Comparison of ENCODE assay signal across 1 cellular context in the genomic region with DNA sequence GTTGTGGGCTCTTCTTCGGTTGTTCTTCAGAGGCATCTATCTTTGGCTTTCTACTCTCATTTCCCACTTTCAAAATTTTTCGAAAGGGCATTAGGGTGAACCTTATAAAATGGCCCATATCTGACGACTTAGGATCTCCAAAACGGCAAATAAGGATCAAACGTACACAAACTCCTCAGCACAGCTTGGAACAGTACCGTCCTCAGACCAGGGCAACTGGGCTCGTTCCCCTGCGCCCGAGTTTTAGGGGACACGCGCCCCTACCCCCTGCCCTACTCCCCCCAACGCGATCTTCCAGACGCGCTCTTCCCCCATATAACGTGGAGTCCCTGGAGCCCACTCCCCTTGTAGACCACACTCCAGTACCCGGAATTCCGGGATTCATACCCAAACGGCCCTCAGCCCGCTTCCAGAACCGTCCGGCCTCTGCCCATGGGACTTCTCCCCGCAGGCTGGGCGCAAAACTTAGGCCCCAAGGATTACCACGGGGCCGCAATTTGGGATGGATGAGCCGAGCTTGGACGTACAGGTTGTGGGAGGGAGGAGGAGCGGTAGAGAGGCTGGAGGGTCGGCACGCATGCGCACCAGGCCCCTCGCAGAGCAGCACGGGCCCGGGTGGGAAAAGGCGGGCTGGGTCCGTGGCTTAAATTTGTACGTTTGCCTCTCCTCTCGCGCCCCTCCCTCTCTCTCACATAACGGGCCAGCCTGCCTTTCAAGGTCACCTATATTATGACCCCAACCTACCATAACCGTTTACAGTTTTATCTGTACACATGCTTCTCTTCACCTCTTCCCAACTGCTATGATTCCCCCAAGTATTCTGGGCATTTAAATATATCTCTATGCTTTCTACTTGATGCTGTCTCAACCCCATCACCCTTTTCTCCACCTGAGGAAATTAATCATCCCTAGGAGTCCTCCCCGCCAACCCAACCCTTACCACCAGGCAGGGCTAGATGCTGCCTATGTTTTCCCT.
TF ChIP-seq lines count a peak whose summit lies in the region.

No MANE protein-coding gene starts in this region.

TF ChIP-seq in IMR-90, 13 proteins besides CTCF, POLR2A, EP300 and RAD21:
- TF ChIP-seq MAFK (IDR thresholded peaks at IDR 0.05; ENCODE audit: low read depth, low read length), result no peak
- TF ChIP-seq FOS (IDR thresholded peaks at IDR 0.05; ENCODE audit: low read depth, low read length), result no peak
- TF ChIP-seq RCOR1 (IDR thresholded peaks at IDR 0.05; ENCODE audit: insufficient replicate concordance, low read length), result no peak
- TF ChIP-seq CHD1 (IDR thresholded peaks at IDR 0.05; ENCODE audit: low read depth, low read length), result no peak
- no peak for TF ChIP-seq BHLHE40 (IDR thresholded peaks at IDR 0.05; ENCODE audit: low read depth, low read length)
- TF ChIP-seq MXI1 (IDR thresholded peaks at IDR 0.05; ENCODE audit: borderline replicate concordance, low read depth, low read length), result no peak
- TF ChIP-seq, protein P1, sequence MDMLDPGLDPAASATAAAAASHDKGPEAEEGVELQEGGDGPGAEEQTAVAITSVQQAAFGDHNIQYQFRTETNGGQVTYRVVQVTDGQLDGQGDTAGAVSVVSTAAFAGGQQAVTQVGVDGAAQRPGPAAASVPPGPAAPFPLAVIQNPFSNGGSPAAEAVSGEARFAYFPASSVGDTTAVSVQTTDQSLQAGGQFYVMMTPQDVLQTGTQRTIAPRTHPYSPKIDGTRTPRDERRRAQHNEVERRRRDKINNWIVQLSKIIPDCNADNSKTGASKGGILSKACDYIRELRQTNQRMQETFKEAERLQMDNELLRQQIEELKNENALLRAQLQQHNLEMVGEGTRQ (IDR thresholded peaks at IDR 0.05; ENCODE audit: low read depth, low read length), result no peak
- no peak for TF ChIP-seq RFX5 (IDR thresholded peaks at IDR 0.05; ENCODE audit: low read depth, low read length)
- no peak for TF ChIP-seq CEBPB (IDR thresholded peaks at IDR 0.05; ENCODE audit: low read depth, low read length)
- no peak for TF ChIP-seq NFE2L2 (IDR thresholded peaks at IDR 0.05; ENCODE audit: low read depth, low read length)
- no peak for TF ChIP-seq ELK1 (IDR thresholded peaks at IDR 0.05; ENCODE audit: borderline replicate concordance, low read depth, low read length)
- no peak for TF ChIP-seq MAZ (IDR thresholded peaks at IDR 0.05; ENCODE audit: borderline replicate concordance, low read depth, low read length)
- no peak for TF ChIP-seq SMC3 (IDR thresholded peaks at IDR 0.05; ENCODE audit: low read depth, low read length)
